ENCODE assay signal across 20 cellular contexts in genomic region chr7:4703532-4703931, GRCh38.
"Had no signal": no experiment of that assay in that cellular context is flagged by ENCODE, and none has a peak within 500 bp of the region (broad histone marks: within the 10 kb centered on the region; RNA-seq: fewer than 3 reads in every experiment).

No MANE protein-coding gene starts in this region.

- H3K4me3 Mint-ChIP-seq: activated CD4-positive, alpha-beta memory T cell treated with anti-CD3 and anti-CD28 coated beads for 36 hours; activated naive CD8-positive, alpha-beta T cell treated with anti-CD3 and anti-CD28 coated beads for 36 hours; activated T-cell treated with anti-CD3 and anti-CD28 coated beads, Interleukin-2, amount 50 U/mL, for 72 hours; mesothelial cell of epicardium; stimulated activated naive B cell treated with anti-CD40 and anti-IgM and Interleukin-4, amounts not matched to agents 10 μg/mL and 1 μg/mL and 100 μg/mL, for 72 hours; T-helper 2 cell treated with Interferon-gamma antibody and Interleukin-4, amounts not matched to agents 5 μg/mL and 100 μg/mL, for 36 hours had no signal

- H3K27me3 Mint-ChIP-seq: activated CD4-positive, alpha-beta memory T cell treated with anti-CD3 and anti-CD28 coated beads for 36 hours; activated naive CD8-positive, alpha-beta T cell treated with anti-CD3 and anti-CD28 coated beads for 36 hours; stimulated activated naive B cell treated with anti-CD40 and anti-IgM and Interleukin-4, amounts not matched to agents 10 μg/mL and 1 μg/mL and 100 μg/mL, for 72 hours had no signal

- ATAC-seq: activated T-cell treated with anti-CD3 and anti-CD28 coated beads, Interleukin-2, amount 50 U/mL, for 72 hours; right lobe of liver; stimulated activated naive B cell treated with anti-CD40 and anti-IgM and Interleukin-4, amounts not matched to agents 10 μg/mL and 1 μg/mL and 100 μg/mL, for 72 hours; upper lobe of right lung had no signal

- H3K4me2 ChIP-seq: hepatocyte had no signal

- H3K27ac ChIP-seq: epithelial cell of prostate, hepatocyte, prostate gland, right lobe of liver, upper lobe of right lung had no signal

- FAIRE-seq: kidney had no signal

- H3K27ac Mint-ChIP-seq: activated CD4-positive, alpha-beta memory T cell treated with anti-CD3 and anti-CD28 coated beads for 36 hours; activated T-cell treated with anti-CD3 and anti-CD28 coated beads, Interleukin-2, amount 50 U/mL, for 72 hours; T-helper 2 cell treated with Interferon-gamma antibody and Interleukin-4, amounts not matched to agents 5 μg/mL and 100 μg/mL, for 36 hours had no signal

- H3K9me3 ChIP-seq: prostate gland, right lobe of liver, upper lobe of right lung had no signal

- DNase-seq: activated CD4-positive, alpha-beta memory T cell treated with anti-CD3 and anti-CD28 coated beads for 36 hours; activated CD4-positive, CD25-positive, alpha-beta regulatory T cell treated with anti-CD3 and anti-CD28 coated beads, Interleukin-2, amount 50 U/mL, for 72 hours; activated gamma-delta T cell treated with Interleukin-2 at 50 U/mL for 16 hours; activated naive CD8-positive, alpha-beta T cell treated with anti-CD3 and anti-CD28 coated beads for 36 hours; activated T-cell treated with anti-CD3 and anti-CD28 coated beads, Interleukin-2, amount 50 U/mL, for 72 hours; aorta; cortex of kidney; effector memory CD4-positive, alpha-beta T cell; nucleus accumbens; stimulated activated CD4-positive, alpha-beta T cell treated with anti-CD3 and anti-CD28 coated beads, Interleukin-2, amount 100 ng/mL, for 24 hours; stimulated activated naive B cell treated with anti-CD40 and anti-IgM and Interleukin-4, amounts not matched to agents 10 μg/mL and 1 μg/mL and 100 μg/mL, for 72 hours; SW 1271; upper lobe of right lung had no signal

- H3K36me3 ChIP-seq: prostate gland, right lobe of liver, upper lobe of right lung had no signal

- H3K36me3 Mint-ChIP-seq: activated CD4-positive, alpha-beta memory T cell treated with anti-CD3 and anti-CD28 coated beads for 36 hours; activated naive CD8-positive, alpha-beta T cell treated with anti-CD3 and anti-CD28 coated beads for 36 hours; mesothelial cell of epicardium had no signal

- H3K27me3 ChIP-seq: hepatocyte, right lobe of liver, upper lobe of right lung had no signal

- H3K4me3 ChIP-seq: hepatocyte, prostate gland, right lobe of liver, upper lobe of right lung had no signal

- H3K9me3 Mint-ChIP-seq: activated CD4-positive, alpha-beta memory T cell treated with anti-CD3 and anti-CD28 coated beads for 36 hours; activated naive CD8-positive, alpha-beta T cell treated with anti-CD3 and anti-CD28 coated beads for 36 hours; activated T-cell treated with anti-CD3 and anti-CD28 coated beads, Interleukin-2, amount 50 U/mL, for 72 hours; mesothelial cell of epicardium; stimulated activated naive B cell treated with anti-CD40 and anti-IgM and Interleukin-4, amounts not matched to agents 10 μg/mL and 1 μg/mL and 100 μg/mL, for 72 hours; T-helper 2 cell treated with Interferon-gamma antibody and Interleukin-4, amounts not matched to agents 5 μg/mL and 100 μg/mL, for 36 hours had no signal

- H2AFZ ChIP-seq: hepatocyte had no signal
